ENCODE assay signal across 2 cellular contexts in the genomic region with DNA sequence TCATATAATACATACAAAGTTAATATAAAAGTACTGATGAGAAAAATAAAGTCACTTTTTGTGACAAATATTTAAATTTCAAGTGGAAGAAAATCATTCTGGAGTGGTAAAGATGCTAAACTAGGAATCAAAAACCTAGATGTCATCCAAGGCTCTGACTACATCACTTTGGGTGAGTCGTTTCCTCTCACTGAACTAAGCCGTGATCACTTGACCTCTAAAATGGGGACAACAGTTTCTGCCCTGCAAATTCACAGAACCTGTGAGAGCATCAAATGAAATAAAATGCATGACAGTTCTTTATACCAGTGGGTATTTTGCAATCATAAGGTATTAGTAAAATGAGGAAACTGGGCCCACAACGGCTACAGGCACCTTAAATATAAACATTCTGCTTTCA.
TF ChIP-seq lines count a peak whose summit lies in the region.

No MANE protein-coding gene starts in this region.

TF ChIP-seq in SK-N-SH, 30 proteins besides CTCF, POLR2A, EP300 and RAD21 (continued from another document):
- TF ChIP-seq MXI1 (IDR thresholded peaks at IDR 0.05; ENCODE audit: low read depth, low read length) (no peak), NFIC (IDR thresholded peaks at IDR 0.05; ENCODE audit: borderline replicate concordance) (0 out of 2 replicates have a peak, but pooled peaks have one; percentile 11), JUND (IDR thresholded peaks at IDR 0.05) (0 out of 2 replicates have a peak, but pooled peaks have one; percentile 20), TAF1 (IDR thresholded peaks at IDR 0.05; ENCODE audit: borderline replicate concordance, low read depth, low read length) (no peak), GATA2 (CRISPR knock-in tag; IDR thresholded peaks at IDR 0.05) (no peak), CHD2 (IDR thresholded peaks at IDR 0.05; ENCODE audit: low read length, partially characterized antibody) (no peak), SMC3 (IDR thresholded peaks at IDR 0.05; ENCODE audit: low read depth, low read length) (no peak), TCF12 (IDR thresholded peaks at IDR 0.05) (no peak), POLR2AphosphoS5 (IDR thresholded peaks at IDR 0.05; ENCODE audit: low read depth, low read length) (no peak)
- TF ChIP-seq, protein P1, sequence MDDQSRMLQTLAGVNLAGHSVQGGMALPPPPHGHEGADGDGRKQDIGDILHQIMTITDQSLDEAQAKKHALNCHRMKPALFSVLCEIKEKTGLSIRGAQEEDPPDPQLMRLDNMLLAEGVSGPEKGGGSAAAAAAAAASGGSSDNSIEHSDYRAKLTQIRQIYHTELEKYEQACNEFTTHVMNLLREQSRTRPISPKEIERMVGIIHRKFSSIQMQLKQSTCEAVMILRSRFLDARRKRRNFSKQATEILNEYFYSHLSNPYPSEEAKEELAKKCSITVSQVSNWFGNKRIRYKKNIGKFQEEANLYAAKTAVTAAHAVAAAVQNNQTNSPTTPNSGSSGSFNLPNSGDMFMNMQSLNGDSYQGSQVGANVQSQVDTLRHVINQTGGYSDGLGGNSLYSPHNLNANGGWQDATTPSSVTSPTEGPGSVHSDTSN (IDR thresholded peaks at IDR 0.05): no peak
- TF ChIP-seq, protein P2, sequence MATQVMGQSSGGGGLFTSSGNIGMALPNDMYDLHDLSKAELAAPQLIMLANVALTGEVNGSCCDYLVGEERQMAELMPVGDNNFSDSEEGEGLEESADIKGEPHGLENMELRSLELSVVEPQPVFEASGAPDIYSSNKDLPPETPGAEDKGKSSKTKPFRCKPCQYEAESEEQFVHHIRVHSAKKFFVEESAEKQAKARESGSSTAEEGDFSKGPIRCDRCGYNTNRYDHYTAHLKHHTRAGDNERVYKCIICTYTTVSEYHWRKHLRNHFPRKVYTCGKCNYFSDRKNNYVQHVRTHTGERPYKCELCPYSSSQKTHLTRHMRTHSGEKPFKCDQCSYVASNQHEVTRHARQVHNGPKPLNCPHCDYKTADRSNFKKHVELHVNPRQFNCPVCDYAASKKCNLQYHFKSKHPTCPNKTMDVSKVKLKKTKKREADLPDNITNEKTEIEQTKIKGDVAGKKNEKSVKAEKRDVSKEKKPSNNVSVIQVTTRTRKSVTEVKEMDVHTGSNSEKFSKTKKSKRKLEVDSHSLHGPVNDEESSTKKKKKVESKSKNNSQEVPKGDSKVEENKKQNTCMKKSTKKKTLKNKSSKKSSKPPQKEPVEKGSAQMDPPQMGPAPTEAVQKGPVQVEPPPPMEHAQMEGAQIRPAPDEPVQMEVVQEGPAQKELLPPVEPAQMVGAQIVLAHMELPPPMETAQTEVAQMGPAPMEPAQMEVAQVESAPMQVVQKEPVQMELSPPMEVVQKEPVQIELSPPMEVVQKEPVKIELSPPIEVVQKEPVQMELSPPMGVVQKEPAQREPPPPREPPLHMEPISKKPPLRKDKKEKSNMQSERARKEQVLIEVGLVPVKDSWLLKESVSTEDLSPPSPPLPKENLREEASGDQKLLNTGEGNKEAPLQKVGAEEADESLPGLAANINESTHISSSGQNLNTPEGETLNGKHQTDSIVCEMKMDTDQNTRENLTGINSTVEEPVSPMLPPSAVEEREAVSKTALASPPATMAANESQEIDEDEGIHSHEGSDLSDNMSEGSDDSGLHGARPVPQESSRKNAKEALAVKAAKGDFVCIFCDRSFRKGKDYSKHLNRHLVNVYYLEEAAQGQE (IDR thresholded peaks at IDR 0.05; ENCODE audit: low read depth, low read length): no peak
TF ChIP-seq in SK-N-SH: peak in this region for 2.

TF ChIP-seq in SK-N-SH treated with all-trans-retinoic acid at 6 μM for 48 hours, 23 proteins besides CTCF, POLR2A, EP300 and RAD21 (continued from another document):
- TF ChIP-seq ZFP30 (CRISPR knock-in tag; IDR thresholded peaks at IDR 0.05): no peak
- TF ChIP-seq SNAI2 (CRISPR knock-in tag; IDR thresholded peaks at IDR 0.05): no peak
- TF ChIP-seq, protein P3, sequence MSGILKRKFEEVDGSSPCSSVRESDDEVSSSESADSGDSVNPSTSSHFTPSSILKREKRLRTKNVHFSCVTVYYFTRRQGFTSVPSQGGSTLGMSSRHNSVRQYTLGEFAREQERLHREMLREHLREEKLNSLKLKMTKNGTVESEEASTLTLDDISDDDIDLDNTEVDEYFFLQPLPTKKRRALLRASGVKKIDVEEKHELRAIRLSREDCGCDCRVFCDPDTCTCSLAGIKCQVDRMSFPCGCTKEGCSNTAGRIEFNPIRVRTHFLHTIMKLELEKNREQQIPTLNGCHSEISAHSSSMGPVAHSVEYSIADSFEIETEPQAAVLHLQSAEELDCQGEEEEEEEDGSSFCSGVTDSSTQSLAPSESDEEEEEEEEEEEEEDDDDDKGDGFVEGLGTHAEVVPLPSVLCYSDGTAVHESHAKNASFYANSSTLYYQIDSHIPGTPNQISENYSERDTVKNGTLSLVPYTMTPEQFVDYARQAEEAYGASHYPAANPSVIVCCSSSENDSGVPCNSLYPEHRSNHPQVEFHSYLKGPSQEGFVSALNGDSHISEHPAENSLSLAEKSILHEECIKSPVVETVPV (CRISPR knock-in tag; IDR thresholded peaks at IDR 0.05): no peak
